13 cellular contexts compared by ENCODE assay signal in genomic region chr3:46713898-46714552, GRCh38. TPM values are rescaled to one million over a fixed set of nuclear protein-coding genes. Genes with fewer than 3 reads are reported as not detected.
DNase-seq lines count a peak whose midpoint lies in the region; ATAC-seq, FAIRE-seq and TF ChIP-seq lines count a peak whose summit lies in the region.
"Had no signal": no experiment of that assay in that cellular context is flagged by ENCODE, and none has a peak within 500 bp of the region (broad histone marks: within the 10 kb centered on the region; RNA-seq: fewer than 3 reads in every experiment).

No MANE protein-coding gene starts in this region.

- peak; percentile 48; the same call in 1 of the 2 replicates for TF ChIP-seq POLR2A in GM12892 (IDR thresholded peaks at IDR 0.05; ENCODE audit: low read depth, low read length)

- H3K4me3 ChIP-seq in BLaER1 treated with 17β-estradiol and CSF1 and Interleukin-3, amounts not matched to agents 10 nM and 100 nM = no peak overlapping the region
- no peak overlapping the region for H3K4me3 ChIP-seq in MG63
- H3K4me3 ChIP-seq: vagina had no signal

- peaks cover 22 to 39% (median 33%) of the 10 kb centered on the region in 10 experiments; a peak in 19 of 20 replicates for H3K4me1 ChIP-seq in BLaER1 treated with 17β-estradiol and CSF1 and Interleukin-3, amounts not matched to agents 10 nM and 100 nM
- H3K4me1 ChIP-seq: vagina had no signal

- ATAC-seq in HG03442 (IDR thresholded peaks at IDR 0.05; ENCODE audit: unreplicated experiment) (peak; percentile 70), left lobe of liver (no peak)

- no peaks in the 10 kb centered on the region for H3K27me3 ChIP-seq in BLaER1 treated with 17β-estradiol and CSF1 and Interleukin-3, amounts not matched to agents 10 nM and 100 nM
- H3K27me3 ChIP-seq in MG63 = no peaks in the 10 kb centered on the region
- H3K27me3 ChIP-seq: vagina had no signal

- H3K36me3 ChIP-seq in BLaER1 treated with 17β-estradiol and CSF1 and Interleukin-3, amounts not matched to agents 10 nM and 100 nM = no peaks in the 10 kb centered on the region; a peak in 1 of 22 replicates
- no peaks in the 10 kb centered on the region for H3K36me3 ChIP-seq in MG63
- H3K36me3 ChIP-seq: brain microvascular endothelial cell, vagina, WERI-Rb-1 had no signal

- H3K4me2 ChIP-seq in BLaER1 treated with 17β-estradiol and CSF1 and Interleukin-3, amounts not matched to agents 10 nM and 100 nM = peak overlapping the region; percentile 3 to 71 (median 59); a peak in 20 of 22 replicates

- no peaks in the 10 kb centered on the region for H4K20me1 ChIP-seq in BLaER1 treated with 17β-estradiol and CSF1 and Interleukin-3, amounts not matched to agents 10 nM and 100 nM

- peak; percentile 66 for DNase-seq in GM12892 (ENCODE audit: insufficient read length)
- DNase-seq in left lobe of liver (ENCODE audit: low spot score) = peak; percentile 35
- DNase-seq in EL = no peak
- no peak for DNase-seq in kidney glomerular epithelial cell (lab: John Stamatoyannopoulos, UW)
- DNase-seq in MG63 = no peak
- no peak for DNase-seq in stimulated activated CD4-positive, alpha-beta T cell treated with anti-CD3 and anti-CD28 coated beads, Interleukin-2, amount 100 ng/mL, for 24 hours
- DNase-seq: brain microvascular endothelial cell, NCI-H69, WERI-Rb-1 had no signal

- FAIRE-seq in GM12892 (lab: Jason Lieb, UNC) = peak; percentile 98
- FAIRE-seq: H1 had no signal

- H3K9me3 ChIP-seq in BLaER1 treated with 17β-estradiol and CSF1 and Interleukin-3, amounts not matched to agents 10 nM and 100 nM (replicated peaks in 1 of 11) = no peaks in the 10 kb centered on the region
- H3K9me3 ChIP-seq in MG63 = no peaks in the 10 kb centered on the region
- H3K9me3 ChIP-seq: vagina had no signal

- H3K27ac ChIP-seq in BLaER1 treated with 17β-estradiol and CSF1 and Interleukin-3, amounts not matched to agents 10 nM and 100 nM = peak overlapping the region in 1 of 11 experiments; percentile 35; a peak in 2 of 22 replicates
- H3K27ac ChIP-seq: brain microvascular endothelial cell, vagina, WERI-Rb-1 had no signal

- peak overlapping the region in 3 of 11 experiments; percentile 2 to 5 (median 4); a peak in 1 of 22 replicates for H3K9ac ChIP-seq in BLaER1 treated with 17β-estradiol and CSF1 and Interleukin-3, amounts not matched to agents 10 nM and 100 nM

RNA-seq across cellular contexts. Expression of gene PRSS50, which starts 3.6 kb away (rescaled TPM):
- not detected for polyA plus RNA-seq in GM12892 (2012; ENCODE audit: missing spikeins)
- 0.13 TPM for total RNA-seq in left lobe of liver
- total RNA-seq in MG63 (2014; rRNA removed; shearing (Covaris generic); ENCODE audit: low replicate concordance) = not detected in 2 replicates
- total RNA-seq: vagina had no signal

RNA-seq across cellular contexts. Expression of gene TMIE, which starts 12.8 kb away (rescaled TPM):
- polyA plus RNA-seq in GM12892 (2012; ENCODE audit: missing spikeins) = not detected
- total RNA-seq in left lobe of liver = 0.33 TPM
- not detected in 2 replicates for total RNA-seq in MG63 (2014; rRNA removed; shearing (Covaris generic); ENCODE audit: low replicate concordance)

RNA-seq across cellular contexts. Expression of gene ALS2CL, which starts 20.5 kb away (rescaled TPM):
- polyA plus RNA-seq in GM12892 (2012; ENCODE audit: missing spikeins) = not detected
- total RNA-seq in left lobe of liver = 24.2 TPM
- total RNA-seq in MG63 (2014; rRNA removed; shearing (Covaris generic); ENCODE audit: low replicate concordance) = 0.69 and 1.2 TPM in 2 replicates

Comparison
In these comparisons a context has a peak if more than half of its experiments do, and no peak if none do; other contexts are left out.
1. DNase-seq: peak in GM12892 (single experiment) and left lobe of liver (single experiment); none in EL (single experiment), kidney glomerular epithelial cell (single experiment), MG63 (single experiment) and stimulated activated CD4-positive, alpha-beta T cell treated with anti-CD3 and anti-CD28 coated beads, Interleukin-2, amount 100 ng/mL, for 24 hours (0 of 2).
2. RNA of gene ALS2CL, which starts 20.5 kb away (total RNA-seq): 24.2 TPM in left lobe of liver (single experiment); 0.69 to 1.2 TPM in MG63; every median in the first group is over 10 times any median in the second.